Comparison of ENCODE assay signal across 2 cellular contexts in the genomic region with DNA sequence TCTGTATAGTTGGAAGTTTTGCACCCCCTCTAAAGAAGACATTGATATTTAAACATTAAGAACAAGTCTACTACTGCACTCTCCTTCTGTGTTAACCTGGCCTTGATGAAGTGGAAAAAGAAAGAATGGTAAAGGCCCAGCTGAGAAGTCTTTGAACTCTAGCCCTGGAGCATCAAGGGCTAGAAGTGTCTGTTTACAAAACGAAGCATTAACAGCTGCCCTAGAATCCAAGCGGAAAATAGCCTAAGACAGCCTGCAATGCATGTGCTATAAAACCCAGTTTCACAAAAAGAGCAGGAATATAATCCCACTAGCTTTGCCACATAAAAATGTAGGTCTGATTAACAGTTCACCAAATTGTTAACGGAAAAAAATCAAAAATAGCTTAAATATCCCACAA.
A peak's percentile ranks its signal among the peaks of the same experiment; 100 is the strongest.
TF ChIP-seq lines count a peak whose summit lies in the region.

No MANE protein-coding gene starts in this region.

TF ChIP-seq in K562, 482 proteins besides CTCF, POLR2A, EP300 and RAD21 (continued from another document):
- TF ChIP-seq ZFP30 (CRISPR knock-in tag; IDR thresholded peaks at IDR 0.05; ENCODE audit: borderline replicate concordance) (no peak), SMAD3 (CRISPR knock-in tag; conservative IDR thresholded peaks at IDR 0.05) (no peak), SIN3B (IDR thresholded peaks at IDR 0.05; ENCODE audit: low read depth) (no peak), BDP1 (IDR thresholded peaks at IDR 0.05; ENCODE audit: insufficient read depth, insufficient read length) (no peak), ZNF354B (CRISPR knock-in tag; IDR thresholded peaks at IDR 0.05) (no peak), TAL1 (IDR thresholded peaks at IDR 0.05) (no peak), MAZ (CRISPR knock-in tag; conservative IDR thresholded peaks at IDR 0.05 in 1 of 2, IDR thresholded peaks at IDR 0.05 in 1 of 2) (no peak), ZNF830 (CRISPR knock-in tag; IDR thresholded peaks at IDR 0.05) (no peak), ZFPM2 (CRISPR knock-in tag; IDR thresholded peaks at IDR 0.05) (no peak)
- TF ChIP-seq, protein P1, sequence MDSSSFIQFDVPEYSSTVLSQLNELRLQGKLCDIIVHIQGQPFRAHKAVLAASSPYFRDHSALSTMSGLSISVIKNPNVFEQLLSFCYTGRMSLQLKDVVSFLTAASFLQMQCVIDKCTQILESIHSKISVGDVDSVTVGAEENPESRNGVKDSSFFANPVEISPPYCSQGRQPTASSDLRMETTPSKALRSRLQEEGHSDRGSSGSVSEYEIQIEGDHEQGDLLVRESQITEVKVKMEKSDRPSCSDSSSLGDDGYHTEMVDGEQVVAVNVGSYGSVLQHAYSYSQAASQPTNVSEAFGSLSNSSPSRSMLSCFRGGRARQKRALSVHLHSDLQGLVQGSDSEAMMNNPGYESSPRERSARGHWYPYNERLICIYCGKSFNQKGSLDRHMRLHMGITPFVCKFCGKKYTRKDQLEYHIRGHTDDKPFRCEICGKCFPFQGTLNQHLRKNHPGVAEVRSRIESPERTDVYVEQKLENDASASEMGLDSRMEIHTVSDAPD (CRISPR knock-in tag; IDR thresholded peaks at IDR 0.05): no peak
- TF ChIP-seq, protein P2, sequence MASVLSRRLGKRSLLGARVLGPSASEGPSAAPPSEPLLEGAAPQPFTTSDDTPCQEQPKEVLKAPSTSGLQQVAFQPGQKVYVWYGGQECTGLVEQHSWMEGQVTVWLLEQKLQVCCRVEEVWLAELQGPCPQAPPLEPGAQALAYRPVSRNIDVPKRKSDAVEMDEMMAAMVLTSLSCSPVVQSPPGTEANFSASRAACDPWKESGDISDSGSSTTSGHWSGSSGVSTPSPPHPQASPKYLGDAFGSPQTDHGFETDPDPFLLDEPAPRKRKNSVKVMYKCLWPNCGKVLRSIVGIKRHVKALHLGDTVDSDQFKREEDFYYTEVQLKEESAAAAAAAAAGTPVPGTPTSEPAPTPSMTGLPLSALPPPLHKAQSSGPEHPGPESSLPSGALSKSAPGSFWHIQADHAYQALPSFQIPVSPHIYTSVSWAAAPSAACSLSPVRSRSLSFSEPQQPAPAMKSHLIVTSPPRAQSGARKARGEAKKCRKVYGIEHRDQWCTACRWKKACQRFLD (CRISPR knock-in tag; IDR thresholded peaks at IDR 0.05): no peak

TF ChIP-seq in HepG2, 621 proteins besides CTCF, POLR2A, EP300 and RAD21 (continued from another document):
- TF ChIP-seq, protein P3, sequence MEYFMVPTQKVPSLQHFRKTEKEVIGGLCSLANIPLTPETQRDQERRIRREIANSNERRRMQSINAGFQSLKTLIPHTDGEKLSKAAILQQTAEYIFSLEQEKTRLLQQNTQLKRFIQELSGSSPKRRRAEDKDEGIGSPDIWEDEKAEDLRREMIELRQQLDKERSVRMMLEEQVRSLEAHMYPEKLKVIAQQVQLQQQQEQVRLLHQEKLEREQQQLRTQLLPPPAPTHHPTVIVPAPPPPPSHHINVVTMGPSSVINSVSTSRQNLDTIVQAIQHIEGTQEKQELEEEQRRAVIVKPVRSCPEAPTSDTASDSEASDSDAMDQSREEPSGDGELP (IDR thresholded peaks at IDR 0.05; ENCODE audit: borderline replicate concordance, low read depth): peak; percentile 53; the same call in 1 of the 2 replicates
